Comparison of ENCODE assay signal across 1 cellular context in genomic region chr10:110512461-110513187, GRCh38.
TF ChIP-seq lines count a peak whose summit lies in the region.

No MANE protein-coding gene starts in this region.

TF ChIP-seq in IMR-90, 13 proteins besides CTCF, POLR2A, EP300 and RAD21 (continued from another document):
- no peak for TF ChIP-seq USF2 (IDR thresholded peaks at IDR 0.05; ENCODE audit: low read depth, low read length)
